Comparison of ENCODE assay signal across 24 cellular contexts in genomic region chr12:124459852-124460645, GRCh38.
DNase-seq lines count a peak whose midpoint lies in the region; ATAC-seq, FAIRE-seq and TF ChIP-seq lines count a peak whose summit lies in the region.
"Had no signal": no experiment of that assay in that cellular context is flagged by ENCODE, and none has a peak within 500 bp of the region (broad histone marks: within the 10 kb centered on the region; RNA-seq: fewer than 3 reads in every experiment).

No MANE protein-coding gene starts in this region.

- in situ Hi-C loops in G401 (cut with HindIII; ENCODE audit: low sequenced_read_pairs): no loop called here

- peak overlapping the region; percentile 34 for H3K27ac Mint-ChIP-seq in WTC11
- peak overlapping the region; percentile 81 for H3K27ac Mint-ChIP-seq in stimulated activated naive B cell treated with anti-CD40 and anti-IgM and Interleukin-4, amounts not matched to agents 10 μg/mL and 1 μg/mL and 100 μg/mL, for 72 hours
- H3K27ac Mint-ChIP-seq: HFFc6 had no signal

- H3K4me3 Mint-ChIP-seq in WTC11: no peak overlapping the region
- peak overlapping the region; percentile 5 to 18 for H3K4me3 Mint-ChIP-seq in stimulated activated naive B cell treated with anti-CD40 and anti-IgM and Interleukin-4, amounts not matched to agents 10 μg/mL and 1 μg/mL and 100 μg/mL, for 72 hours
- H3K4me3 Mint-ChIP-seq: HFFc6; stimulated activated naive CD8-positive, alpha-beta T cell treated with anti-CD3 and anti-CD28 coated beads, Interleukin-15, amount 100 ng/mL, for 72 hours had no signal

- no peak overlapping the region for H3K27ac ChIP-seq in kidney (ENCODE audit: low read depth in 2 of 2, low read length in 2 of 2)
- H3K27ac ChIP-seq: heart right ventricle, left lung, neutrophil, prostate gland, skin epidermis had no signal

- ATAC-seq in left ventricle myocardium superior (no peak), WTC11 (no peak)
- no peak for ATAC-seq in stimulated activated naive B cell treated with anti-CD40 and anti-IgM and Interleukin-4, amounts not matched to agents 10 μg/mL and 1 μg/mL and 100 μg/mL, for 72 hours (replicated peaks)
- ATAC-seq: heart right ventricle; left lung; mucosa of descending colon; SK-N-SH treated with all-trans-retinoic acid at 6 μM for 48 hours; stimulated activated naive CD8-positive, alpha-beta T cell treated with anti-CD3 and anti-CD28 coated beads, Interleukin-15, amount 100 ng/mL, for 72 hours had no signal

- H3K36me3 Mint-ChIP-seq in WTC11: peaks cover 30% of the 10 kb centered on the region
- peaks cover 65 to 78% of the 10 kb centered on the region in 2 donors for H3K36me3 Mint-ChIP-seq in stimulated activated naive B cell treated with anti-CD40 and anti-IgM and Interleukin-4, amounts not matched to agents 10 μg/mL and 1 μg/mL and 100 μg/mL, for 72 hours

- peaks cover 12 to 28% of the 10 kb centered on the region in 2 donors for H3K36me3 ChIP-seq in kidney (ENCODE audit: control insufficient read depth in 1 of 2, insufficient read depth in 2 of 2, low read length in 2 of 2)
- H3K36me3 ChIP-seq: neutrophil had no signal

- no peaks in the 10 kb centered on the region for H3K27me3 Mint-ChIP-seq in WTC11 (ENCODE audit: low read depth)
- H3K27me3 Mint-ChIP-seq in stimulated activated naive B cell treated with anti-CD40 and anti-IgM and Interleukin-4, amounts not matched to agents 10 μg/mL and 1 μg/mL and 100 μg/mL, for 72 hours: no peaks in the 10 kb centered on the region
- H3K27me3 Mint-ChIP-seq: stimulated activated naive CD8-positive, alpha-beta T cell treated with anti-CD3 and anti-CD28 coated beads, Interleukin-15, amount 100 ng/mL, for 72 hours had no signal

- H3K4me1 Mint-ChIP-seq in WTC11: peaks cover 18% of the 10 kb centered on the region
- peaks cover 51 to 71% of the 10 kb centered on the region in 2 donors for H3K4me1 Mint-ChIP-seq in stimulated activated naive B cell treated with anti-CD40 and anti-IgM and Interleukin-4, amounts not matched to agents 10 μg/mL and 1 μg/mL and 100 μg/mL, for 72 hours

- CTCF ChIA-PET in WTC11 (lab: Charles Lee): no interaction called here

- no peak for TF ChIP-seq CTCF in WTC11 (IDR thresholded peaks at IDR 0.05)
- TF ChIP-seq CTCF in kidney (IDR thresholded peaks at IDR 0.05; ENCODE audit: borderline replicate concordance, extremely low read depth, insufficient read depth): no peak

- DNase-seq in left ventricle myocardium superior (peak; percentile 25), cardiac septum (ENCODE audit: low spot score) (no peak), WTC11 (ENCODE audit: low spot score) (no peak), kidney (peak; percentile 49), G401 (ENCODE audit: low spot score) (no peak), kidney tubule cell (ENCODE audit: low spot score) (no peak), globus pallidus (ENCODE audit: low spot score) (no peak)
- no peak for DNase-seq in stimulated activated naive B cell treated with anti-CD40 and anti-IgM and Interleukin-4, amounts not matched to agents 10 μg/mL and 1 μg/mL and 100 μg/mL, for 72 hours
- DNase-seq: activated CD4-positive, CD25-positive, alpha-beta regulatory T cell treated with anti-CD3 and anti-CD28 coated beads, Interleukin-2, amount 50 U/mL, for 72 hours; DND-41; HFFc6; MV-4-11; NCI-H2171; NCI-H69; stimulated activated naive CD8-positive, alpha-beta T cell treated with anti-CD3 and anti-CD28 coated beads, Interleukin-15, amount 100 ng/mL, for 72 hours had no signal

- POLR2A ChIA-PET in WTC11 (lab: Charles Lee): no interaction called here

- intact Hi-C loops in left ventricle myocardium superior (cut with micrococcal nuclease): no loop called here
- intact Hi-C loops in cardiac septum (cut with DNase I): loop anchor here (5.0 kb wide), 3 partner anchors 57 to 287 kb away; partner anchors contain the start of gene NCOR2
- intact Hi-C loops in kidney (cut with DNase I): no loop called here

- H3K4me3 ChIP-seq in kidney (ENCODE audit: low read length in 2 of 2): no peak overlapping the region
- H3K4me3 ChIP-seq: heart right ventricle, left lung, mucosa of descending colon, prostate gland, skin epidermis, tibial nerve had no signal

- peaks cover 9% of the 10 kb centered on the region for H3K9me3 Mint-ChIP-seq in WTC11
- peaks cover 4 to 16% of the 10 kb centered on the region in 2 donors for H3K9me3 Mint-ChIP-seq in stimulated activated naive B cell treated with anti-CD40 and anti-IgM and Interleukin-4, amounts not matched to agents 10 μg/mL and 1 μg/mL and 100 μg/mL, for 72 hours

- H3K9me3 ChIP-seq in kidney (ENCODE audit: control insufficient read depth in 1 of 2, low read length in 2 of 2): peaks cover 0 to 3% of the 10 kb centered on the region in 2 donors
- H3K9me3 ChIP-seq: left lung, mucosa of descending colon, neutrophil, prostate gland, tibial nerve had no signal

- no peak for FAIRE-seq in kidney (lab: Jason Lieb, UNC)
- FAIRE-seq: endothelial cell of umbilical vein had no signal

- peaks cover 1 to 16% of the 10 kb centered on the region in 2 donors for H3K4me1 ChIP-seq in kidney (ENCODE audit: control insufficient read depth in 1 of 2, insufficient read depth in 1 of 2, low read depth in 1 of 2, low read length in 2 of 2)

- H3K9ac ChIP-seq in kidney (ENCODE audit: low read length in 2 of 2): no peak overlapping the region

TF ChIP-seq in WTC11, 78 proteins besides CTCF, POLR2A, EP300 and RAD21 (continues in another document):
- TF ChIP-seq OVOL2 (CRISPR knock-in tag; IDR thresholded peaks at IDR 0.05; ENCODE audit: borderline replicate concordance) (no peak), ZNF138 (CRISPR knock-in tag; conservative IDR thresholded peaks at IDR 0.05) (no peak), FOXP1 (CRISPR knock-in tag; IDR thresholded peaks at IDR 0.05; ENCODE audit: borderline replicate concordance) (no peak), JUN (CRISPR knock-in tag; IDR thresholded peaks at IDR 0.05) (no peak), E2F4 (CRISPR knock-in tag; IDR thresholded peaks at IDR 0.05; ENCODE audit: borderline replicate concordance, low read depth) (no peak), HMGXB4 (CRISPR knock-in tag; IDR thresholded peaks at IDR 0.05) (no peak), ATF3 (CRISPR knock-in tag; conservative IDR thresholded peaks at IDR 0.05) (no peak), ZNF317 (CRISPR knock-in tag; IDR thresholded peaks at IDR 0.05; ENCODE audit: borderline replicate concordance, low read depth) (no peak), KAT7 (CRISPR knock-in tag; IDR thresholded peaks at IDR 0.05; ENCODE audit: borderline replicate concordance) (no peak), FOXJ3 (CRISPR knock-in tag; IDR thresholded peaks at IDR 0.05; ENCODE audit: borderline replicate concordance) (no peak), SOX15 (CRISPR knock-in tag; IDR thresholded peaks at IDR 0.05) (no peak), ESRRA (CRISPR knock-in tag; IDR thresholded peaks at IDR 0.05; ENCODE audit: borderline replicate concordance) (no peak), CREB1 (CRISPR knock-in tag; IDR thresholded peaks at IDR 0.05) (no peak), PRRX2 (CRISPR knock-in tag; IDR thresholded peaks at IDR 0.05) (no peak)
- TF ChIP-seq, protein P1, sequence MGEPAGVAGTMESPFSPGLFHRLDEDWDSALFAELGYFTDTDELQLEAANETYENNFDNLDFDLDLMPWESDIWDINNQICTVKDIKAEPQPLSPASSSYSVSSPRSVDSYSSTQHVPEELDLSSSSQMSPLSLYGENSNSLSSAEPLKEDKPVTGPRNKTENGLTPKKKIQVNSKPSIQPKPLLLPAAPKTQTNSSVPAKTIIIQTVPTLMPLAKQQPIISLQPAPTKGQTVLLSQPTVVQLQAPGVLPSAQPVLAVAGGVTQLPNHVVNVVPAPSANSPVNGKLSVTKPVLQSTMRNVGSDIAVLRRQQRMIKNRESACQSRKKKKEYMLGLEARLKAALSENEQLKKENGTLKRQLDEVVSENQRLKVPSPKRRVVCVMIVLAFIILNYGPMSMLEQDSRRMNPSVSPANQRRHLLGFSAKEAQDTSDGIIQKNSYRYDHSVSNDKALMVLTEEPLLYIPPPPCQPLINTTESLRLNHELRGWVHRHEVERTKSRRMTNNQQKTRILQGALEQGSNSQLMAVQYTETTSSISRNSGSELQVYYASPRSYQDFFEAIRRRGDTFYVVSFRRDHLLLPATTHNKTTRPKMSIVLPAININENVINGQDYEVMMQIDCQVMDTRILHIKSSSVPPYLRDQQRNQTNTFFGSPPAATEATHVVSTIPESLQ (CRISPR knock-in tag; IDR thresholded peaks at IDR 0.05): no peak
- TF ChIP-seq, protein P2, sequence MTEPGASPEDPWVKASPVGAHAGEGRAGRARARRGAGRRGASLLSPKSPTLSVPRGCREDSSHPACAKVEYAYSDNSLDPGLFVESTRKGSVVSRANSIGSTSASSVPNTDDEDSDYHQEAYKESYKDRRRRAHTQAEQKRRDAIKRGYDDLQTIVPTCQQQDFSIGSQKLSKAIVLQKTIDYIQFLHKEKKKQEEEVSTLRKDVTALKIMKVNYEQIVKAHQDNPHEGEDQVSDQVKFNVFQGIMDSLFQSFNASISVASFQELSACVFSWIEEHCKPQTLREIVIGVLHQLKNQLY (CRISPR knock-in tag; IDR thresholded peaks at IDR 0.05): no peak

Comparison
In these comparisons a context has a peak if more than half of its experiments do, and no peak if none do; other contexts are left out.
1. DNase-seq: peak in left ventricle myocardium superior (single experiment) and kidney (single experiment); none in cardiac septum (single experiment), WTC11 (single experiment), stimulated activated naive B cell treated with anti-CD40 and anti-IgM and Interleukin-4, amounts not matched to agents 10 μg/mL and 1 μg/mL and 100 μg/mL, for 72 hours (single experiment), G401 (single experiment), kidney tubule cell (single experiment) and globus pallidus (single experiment).